Comparison of ENCODE assay signal across 16 cellular contexts in the genomic region with DNA sequence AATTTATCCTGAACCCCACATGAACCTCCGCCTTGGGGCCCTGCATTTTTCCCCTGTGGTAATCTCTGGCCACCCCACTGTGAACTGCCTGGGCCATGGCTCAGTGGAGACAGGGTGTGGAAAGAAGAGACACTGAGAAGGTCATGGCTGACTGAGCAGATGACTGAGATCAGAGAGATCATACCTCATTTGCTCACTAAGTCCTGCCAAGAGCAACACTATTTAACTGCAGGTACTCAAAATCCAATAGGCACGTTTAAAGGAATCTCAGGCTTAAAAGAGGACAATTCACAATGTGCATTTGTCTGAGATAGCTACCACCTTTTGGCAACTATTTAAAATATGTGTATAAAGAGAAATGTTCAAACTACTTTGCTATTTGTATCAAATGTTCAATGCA.
A peak's percentile ranks its signal among the peaks of the same experiment; 100 is the strongest.
DNase-seq lines count a peak whose midpoint lies in the region; ATAC-seq, FAIRE-seq and TF ChIP-seq lines count a peak whose summit lies in the region.
"Had no signal": no experiment of that assay in that cellular context is flagged by ENCODE, and none has a peak within 500 bp of the region (broad histone marks: within the 10 kb centered on the region; RNA-seq: fewer than 3 reads in every experiment).

No MANE protein-coding gene starts in this region.

- intact Hi-C loops in ovary (cut with DNase I) (no loop called here), tibial artery (cut with DNase I; ENCODE audit: low total_unique reads) (no loop called here)

- TF ChIP-seq EP300 in ovary (IDR thresholded peaks at IDR 0.05): no peak

- H3K9me3 ChIP-seq in ovary (no peaks in the 10 kb centered on the region), tibial artery (no peaks in the 10 kb centered on the region)
- H3K9me3 ChIP-seq: esophagus muscularis mucosa, Peyer's patch had no signal

- no peak overlapping the region for H3K4me3 ChIP-seq in ovary
- H3K4me3 ChIP-seq in tibial artery: no peak overlapping the region
- H3K4me3 ChIP-seq: esophagus muscularis mucosa, Peyer's patch had no signal

- TF ChIP-seq CTCF in ovary (IDR thresholded peaks at IDR 0.05) (no peak), tibial artery (IDR thresholded peaks at IDR 0.05) (no peak)

- H3K27ac ChIP-seq in ovary (no peak overlapping the region), tibial artery (no peak overlapping the region)
- H3K27ac ChIP-seq: esophagus muscularis mucosa, Peyer's patch had no signal

- no peak for TF ChIP-seq POLR2A in GM12892 (IDR thresholded peaks at IDR 0.05; ENCODE audit: low read depth, low read length)
- no peak for TF ChIP-seq POLR2A in ovary (IDR thresholded peaks at IDR 0.05)

- no peaks in the 10 kb centered on the region for H3K27me3 ChIP-seq in ovary
- no peaks in the 10 kb centered on the region for H3K27me3 ChIP-seq in tibial artery
- H3K27me3 ChIP-seq: esophagus muscularis mucosa, Peyer's patch had no signal

- FAIRE-seq in GM12892 (lab: Jason Lieb, UNC): no peak

- no peaks in the 10 kb centered on the region for H3K4me1 ChIP-seq in ovary (ENCODE audit: insufficient read depth)
- H3K4me1 ChIP-seq in tibial artery: no peaks in the 10 kb centered on the region
- H3K4me1 ChIP-seq: esophagus muscularis mucosa, Peyer's patch had no signal

- 83 to 88% (median 88%) methylated on average over 2 of the region's 2 CpGs for WGBS in ovary, 3 donors

- H3K36me3 ChIP-seq in ovary (no peaks in the 10 kb centered on the region), tibial artery (peaks cover 0 to 6% (median 0%) of the 10 kb centered on the region in 3 donors)
- H3K36me3 ChIP-seq: esophagus muscularis mucosa, Peyer's patch had no signal

- DNase-seq in GM12892 (ENCODE audit: insufficient read length): peak; percentile 11
- DNase-seq in iPS-NIHi11 (ENCODE audit: low spot score): peak; percentile 8
- no peak for DNase-seq in ovary
- DNase-seq in tibial artery: no peak
- DNase-seq in activated CD8-positive, alpha-beta memory T cell treated with anti-CD3 and anti-CD28 coated beads, Interleukin-2, amount 50 U/mL, for 48 hours: no peak
- DNase-seq in DMS79 (lab: John Stamatoyannopoulos, UW): no peak
- DNase-seq: activated CD8-positive, alpha-beta T cell treated with anti-CD3 and anti-CD28 coated beads for 36 hours; EL; HFFc6; NCI-H2081 treated with DMSO at 0.1 percent for 48 hours; Peyer's patch; stimulated activated CD4-positive, alpha-beta T cell treated with anti-CD3 and anti-CD28 coated beads, Interleukin-4, amount 100 ng/mL, for 1 hour; stimulated activated naive CD8-positive, alpha-beta T cell treated with anti-CD3 and anti-CD28 coated beads, Interleukin-15, amount 100 ng/mL, for 72 hours had no signal

- ATAC-seq in GM19395 (IDR thresholded peaks at IDR 0.05; ENCODE audit: unreplicated experiment) (peak; percentile 73), HG03442 (IDR thresholded peaks at IDR 0.05; ENCODE audit: unreplicated experiment) (peak; percentile 71)
- ATAC-seq: activated CD8-positive, alpha-beta T cell treated with anti-CD3 and anti-CD28 coated beads for 36 hours; stimulated activated naive CD8-positive, alpha-beta T cell treated with anti-CD3 and anti-CD28 coated beads, Interleukin-15, amount 100 ng/mL, for 72 hours had no signal

Comparison
In these comparisons a context has a peak if more than half of its experiments do, and no peak if none do; other contexts are left out.
1. DNase-seq: peak in GM12892 (single experiment) and iPS-NIHi11 (single experiment); none in ovary (0 of 5), tibial artery (0 of 2), activated CD8-positive, alpha-beta memory T cell treated with anti-CD3 and anti-CD28 coated beads, Interleukin-2, amount 50 U/mL, for 48 hours (single experiment) and DMS79 (single experiment).